6 cellular contexts compared by ENCODE assay signal in the genomic region with DNA sequence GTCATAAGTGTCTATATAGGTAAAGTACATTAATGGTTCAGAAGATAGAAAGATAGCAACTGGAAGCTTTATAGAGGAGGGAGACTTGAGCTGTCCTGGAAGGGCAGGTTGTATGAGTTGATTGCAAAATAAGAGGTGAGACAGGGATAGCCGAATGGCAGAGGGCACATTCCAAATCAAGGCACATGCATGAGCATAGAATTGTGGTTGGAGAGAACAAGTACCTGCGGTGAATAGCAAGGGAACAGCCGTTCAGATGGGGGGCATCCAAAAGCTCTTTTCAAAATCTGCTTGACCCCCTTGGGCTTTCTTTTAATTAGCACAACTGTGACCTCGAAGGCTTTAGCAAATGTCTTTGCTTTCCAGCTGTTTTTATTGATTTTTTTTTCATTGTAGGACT.
"Had no signal": no experiment of that assay in that cellular context is flagged by ENCODE, and none has a peak within 500 bp of the region (broad histone marks: within the 10 kb centered on the region; RNA-seq: fewer than 3 reads in every experiment).

No MANE protein-coding gene starts in this region.

- FAIRE-seq: H54, HTR-8/SVneo had no signal

- H3K4me3 Mint-ChIP-seq: H9 had no signal

- DNase-seq: GOT3, H9, HCEC 1CT, IMR-90 had no signal

- H3K27ac Mint-ChIP-seq: H9 had no signal

- H3K9me3 Mint-ChIP-seq: H9 had no signal
